1 cellular context compared by ENCODE assay signal in the genomic region with DNA sequence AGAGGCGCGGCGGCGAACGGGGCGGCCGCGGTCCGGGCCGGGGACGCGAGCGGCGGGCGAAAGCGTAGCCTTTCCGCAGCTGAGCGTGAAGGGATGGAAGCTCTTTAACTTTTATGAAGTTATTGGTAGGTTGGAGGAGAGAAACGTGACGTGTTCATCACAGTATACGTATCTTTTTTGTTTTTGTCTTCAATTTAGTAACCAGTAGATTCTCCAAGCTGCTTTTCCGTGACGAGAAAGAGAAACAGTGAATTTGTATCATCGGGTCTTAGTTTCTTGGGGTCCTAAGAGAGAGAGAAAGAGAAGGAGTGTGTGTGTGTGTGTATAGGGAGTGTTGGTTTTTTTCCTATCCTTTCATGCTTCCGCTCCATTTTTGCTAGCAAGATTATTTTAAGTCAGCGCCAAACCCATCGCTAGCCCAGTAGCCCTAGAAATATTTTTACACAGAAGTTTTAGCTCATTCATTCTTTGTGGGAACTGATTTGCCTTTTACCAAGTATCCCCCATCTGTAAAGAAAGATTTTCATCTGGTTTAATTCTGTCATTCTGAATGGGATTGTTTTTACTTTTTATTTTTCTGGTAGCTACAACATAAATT.
TF ChIP-seq lines count a peak whose summit lies in the region.

No MANE protein-coding gene starts in this region.

TF ChIP-seq in endothelial cell of umbilical vein, 7 proteins besides CTCF, POLR2A, EP300 and RAD21 (continued from another document):
- no peak for TF ChIP-seq JUN (IDR thresholded peaks at IDR 0.05; ENCODE audit: borderline replicate concordance, insufficient read depth, insufficient read length, low read depth)
- TF ChIP-seq, protein P1, sequence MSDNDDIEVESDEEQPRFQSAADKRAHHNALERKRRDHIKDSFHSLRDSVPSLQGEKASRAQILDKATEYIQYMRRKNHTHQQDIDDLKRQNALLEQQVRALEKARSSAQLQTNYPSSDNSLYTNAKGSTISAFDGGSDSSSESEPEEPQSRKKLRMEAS (IDR thresholded peaks at IDR 0.05; ENCODE audit: insufficient read depth, insufficient read length) = no peak
